Comparison of ENCODE assay signal across 35 cellular contexts in the genomic region with DNA sequence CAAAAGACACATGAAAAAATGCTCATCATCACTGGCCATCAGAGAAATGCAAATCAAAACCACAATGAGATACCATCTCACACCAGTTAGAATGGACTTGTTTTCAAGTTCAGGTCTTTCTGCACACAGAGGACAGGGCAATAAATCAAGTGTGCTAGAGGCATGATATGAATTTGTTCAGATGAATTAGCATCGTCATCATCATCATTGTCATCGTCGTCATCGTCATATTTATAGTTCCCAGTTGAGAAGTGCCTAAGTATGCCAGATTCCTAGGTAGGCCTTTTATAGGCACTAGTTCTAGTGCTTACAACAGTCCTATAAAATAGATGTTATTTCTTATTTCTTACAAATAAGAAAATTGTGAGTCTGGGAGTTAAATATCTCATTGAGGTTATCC. TPM values are rescaled to one million over a fixed set of nuclear protein-coding genes. Genes with fewer than 3 reads are reported as not detected.
"Had no signal": no experiment of that assay in that cellular context is flagged by ENCODE, and none has a peak within 500 bp of the region (broad histone marks: within the 10 kb centered on the region; RNA-seq: fewer than 3 reads in every experiment).

No MANE protein-coding gene starts in this region.

- H3K36me3 ChIP-seq: MG63 had no signal

- H3K4me2 ChIP-seq: KMS-11 had no signal

- H3K27ac ChIP-seq: KMS-11 had no signal

- H3K9ac ChIP-seq: KMS-11 had no signal

- H3K4me3 ChIP-seq: MG63 had no signal

- H3K9me3 ChIP-seq: MG63 had no signal

- DNase-seq: Karpas-422, Kasumi-1, MG63, MM.1S, MV-4-11, NCI-H1048, NCI-H1092, NCI-H1092 treated with DMSO at 0.1 percent for 48 hours, NCI-H1105, NCI-H1105 treated with DMSO at 0.1 percent for 48 hours, NCI-H1417, NCI-H1417 treated with DMSO at 0.1 percent for 48 hours, NCI-H1436, NCI-H1436 treated with DMSO at 0.1 percent for 48 hours, NCI-H146, NCI-H1694, NCI-H1694 treated with DMSO at 0.1 percent for 48 hours, NCI-H187, NCI-H187 treated with DMSO at 0.1 percent for 48 hours, NCI-H1930, NCI-H2029, NCI-H2029 treated with DMSO at 0.1 percent for 48 hours, NCI-H2081, NCI-H2081 treated with DMSO at 0.1 percent for 48 hours, NCI-H2107, NCI-H2171, NCI-H2171 treated with DMSO at 0.1 percent for 48 hours, NCI-H2227 treated with DMSO at 0.1 percent for 48 hours, NCI-H226, NCI-H345, NCI-H446, NCI-H446 treated with DMSO at 0.1 percent for 48 hours, NCI-H510A had no signal

- H3K27me3 ChIP-seq: MG63 had no signal

RNA-seq across cellular contexts. Expression of a gene that starts 34.7 kb away (rescaled TPM):
- total RNA-seq: LHCN-M2 had no signal
